8 cellular contexts compared by ENCODE assay signal in genomic region chr6:44062771-44063560, GRCh38.
DNase-seq lines count a peak whose midpoint lies in the region; ATAC-seq and TF ChIP-seq lines count a peak whose summit lies in the region.

No MANE protein-coding gene starts in this region.

- H3K4me3 ChIP-seq in GM06990 (replicated peaks; ENCODE audit: low read depth, low read length) (no peak overlapping the region), epithelial cell of proximal tubule (ENCODE audit: low read depth, low read length) (no peak overlapping the region), psoas muscle (no peak overlapping the region), Peyer's patch (no peak overlapping the region)

- peak in 1 of 4 donors; percentile 24 for ATAC-seq in psoas muscle
- no peak for ATAC-seq in omental fat pad (ENCODE audit: low FRiP score)

- DNase-seq in GM06990 (ENCODE audit: extremely low read depth, insufficient read length), result no peak
- DNase-seq in RPMI7951 (ENCODE audit: low read depth), result peak; percentile 22
- DNase-seq in epithelial cell of proximal tubule (ENCODE audit: low read depth), result no peak
- DNase-seq in psoas muscle, result peak in 1 of 2 donors; percentile 46
- no peak for DNase-seq in HPDE6-E6E7 (ENCODE audit: extremely low spot score)
- no peak for DNase-seq in NCI-H187 (lab: John Stamatoyannopoulos, UW)
- no peak for DNase-seq in omental fat pad (ENCODE audit: low spot score)
- no peak for DNase-seq in Peyer's patch

- H3K27me3 ChIP-seq in GM06990 (replicated peaks; ENCODE audit: control insufficient read depth, insufficient read depth, low read length) (no peaks in the 10 kb centered on the region), psoas muscle (ENCODE audit: insufficient read depth in 3 of 3, low read length in 2 of 3) (no peaks in the 10 kb centered on the region), Peyer's patch (no peaks in the 10 kb centered on the region)

- H3K27ac ChIP-seq in psoas muscle (peak overlapping the region; percentile 64), Peyer's patch (no peak overlapping the region)

- no peaks in the 10 kb centered on the region for H3K36me3 ChIP-seq in GM06990 (ENCODE audit: control insufficient read depth, insufficient read depth, low read length)
- no peaks in the 10 kb centered on the region for H3K36me3 ChIP-seq in psoas muscle (ENCODE audit: insufficient read depth in 1 of 2, low read depth in 1 of 2)
- H3K36me3 ChIP-seq in Peyer's patch, result no peaks in the 10 kb centered on the region

- intact Hi-C loops in psoas muscle (cut with DNase I), result no loop called here

- WGBS in psoas muscle, 3 donors, result 66 to 73% (median 69%) methylated on average over 20 of the region's 20 CpGs

- H3K4me1 ChIP-seq in psoas muscle (peaks cover 60% of the 10 kb centered on the region), Peyer's patch (peaks cover 0 to 15% (median 0%) of the 10 kb centered on the region in 4 donors)

- TF ChIP-seq CTCF in GM06990 (IDR thresholded peaks at IDR 0.05; ENCODE audit: insufficient read depth, low read length, poor library complexity, severe bottlenecking), result peak; percentile 72
- TF ChIP-seq CTCF in epithelial cell of proximal tubule (conservative IDR thresholded peaks at IDR 0.05; ENCODE audit: low read depth, low read length), result peak; percentile 60
- peak; percentile 25 for TF ChIP-seq CTCF in psoas muscle (IDR thresholded peaks at IDR 0.05)
- no peak for TF ChIP-seq CTCF in omental fat pad (IDR thresholded peaks at IDR 0.05)
- TF ChIP-seq CTCF in Peyer's patch (IDR thresholded peaks at IDR 0.05), result peak in 3 of 6 experiments; percentile 13 to 38 (median 25)

- no peaks in the 10 kb centered on the region for H3K9me3 ChIP-seq in psoas muscle
- H3K9me3 ChIP-seq in Peyer's patch, result peaks cover 0 to 8% (median 0%) of the 10 kb centered on the region in 4 donors

- TF ChIP-seq POLR2A in Peyer's patch (IDR thresholded peaks at IDR 0.05), result no peak

Comparison
In these comparisons a context has a peak if more than half of its experiments do, and no peak if none do; other contexts are left out.
1. CTCF ChIP-seq: peak in GM06990 (single experiment), epithelial cell of proximal tubule (single experiment) and psoas muscle (single experiment); none in omental fat pad (0 of 3).